In the genomic region with DNA sequence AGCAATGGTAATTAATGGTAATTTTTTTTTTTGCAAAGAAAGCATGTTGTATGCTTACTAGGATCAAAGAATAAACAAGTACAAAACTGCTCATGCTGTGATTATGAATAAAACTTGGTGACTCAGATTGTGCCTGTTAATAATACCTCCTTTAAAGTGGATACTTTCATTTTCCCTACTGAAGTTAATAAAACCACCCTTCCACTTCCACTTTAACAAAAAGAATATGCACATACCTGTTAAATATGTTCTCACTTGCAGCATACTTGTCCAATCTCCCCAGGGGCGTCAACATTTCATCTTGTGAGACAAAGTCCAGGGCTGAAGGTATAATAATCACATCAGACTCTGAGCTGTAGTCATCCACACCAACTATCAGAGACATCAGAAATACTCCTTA, we compare ENCODE assay signal across 10 cellular contexts. TPM values are rescaled to one million over a fixed set of nuclear protein-coding genes. Genes with fewer than 3 reads are reported as not detected.
A peak's percentile ranks its signal among the peaks of the same experiment; 100 is the strongest.
DNase-seq lines count a peak whose midpoint lies in the region; ATAC-seq and TF ChIP-seq lines count a peak whose summit lies in the region.
"Had no signal": no experiment of that assay in that cellular context is flagged by ENCODE, and none has a peak within 500 bp of the region (broad histone marks: within the 10 kb centered on the region; RNA-seq: fewer than 3 reads in every experiment).

No MANE protein-coding gene starts in this region.

- H3K27me3 Mint-ChIP-seq in activated T-cell treated with anti-CD3 and anti-CD28 coated beads, Interleukin-2, amount 50 U/mL, for 4 hours (ENCODE audit: low read depth), result no peaks in the 10 kb centered on the region

- H3K4me3 Mint-ChIP-seq in activated T-cell treated with anti-CD3 and anti-CD28 coated beads, Interleukin-2, amount 50 U/mL, for 4 hours, result peak overlapping the region; percentile 4

- H3K36me3 Mint-ChIP-seq in activated T-cell treated with anti-CD3 and anti-CD28 coated beads, Interleukin-2, amount 50 U/mL, for 4 hours (ENCODE audit: insufficient read depth), result peaks cover 44% of the 10 kb centered on the region

- intact Hi-C loops in stomach (cut with DNase I; ENCODE audit: low total_unique reads), result no loop called here

- H3K9me3 ChIP-seq in stomach, result peaks cover 0 to 6% (median 2%) of the 10 kb centered on the region in 4 donors
- H3K9me3 ChIP-seq: Peyer's patch had no signal

- H3K9me3 Mint-ChIP-seq in activated T-cell treated with anti-CD3 and anti-CD28 coated beads, Interleukin-2, amount 50 U/mL, for 4 hours, result peaks cover 13% of the 10 kb centered on the region

- H3K27me3 ChIP-seq in stomach, result no peaks in the 10 kb centered on the region
- H3K27me3 ChIP-seq: Peyer's patch had no signal

- H3K4me3 ChIP-seq in epithelial cell of esophagus (ENCODE audit: low read length) (no peak overlapping the region), stomach (no peak overlapping the region)
- H3K4me3 ChIP-seq: Peyer's patch had no signal

- peaks cover 4 to 32% (median 17%) of the 10 kb centered on the region in 4 donors for H3K36me3 ChIP-seq in stomach

- peak; percentile 27 to 35 for ATAC-seq in activated T-cell treated with anti-CD3 and anti-CD28 coated beads, Interleukin-2, amount 50 U/mL, for 4 hours
- peak; percentile 71 for ATAC-seq in HG03432 (IDR thresholded peaks at IDR 0.05; ENCODE audit: unreplicated experiment)

- WGBS in stomach, 5 donors, result 19 to 32% (median 28%) methylated on average over 1 of the region's 1 CpG

- TF ChIP-seq EP300 in stomach (IDR thresholded peaks at IDR 0.05), result no peak

- peaks cover 30% of the 10 kb centered on the region for H3K4me1 Mint-ChIP-seq in activated T-cell treated with anti-CD3 and anti-CD28 coated beads, Interleukin-2, amount 50 U/mL, for 4 hours (ENCODE audit: low read depth)

- no peak for DNase-seq in activated T-cell treated with anti-CD3 and anti-CD28 coated beads, Interleukin-2, amount 50 U/mL, for 4 hours
- no peak for DNase-seq in activated T-cell treated with anti-CD3 and anti-CD28 coated beads, Interleukin-2, amount 50 U/mL, for 1 hour
- DNase-seq in epithelial cell of esophagus (ENCODE audit: low read depth) (peak; percentile 92), stomach (no peak), inferior parietal cortex (ENCODE audit: extremely low spot score) (no peak), ureter (ENCODE audit: low spot score) (no peak), RKO (ENCODE audit: low spot score) (no peak)
- DNase-seq: stimulated activated naive CD4-positive, alpha-beta T cell had no signal

- TF ChIP-seq CTCF in epithelial cell of esophagus (IDR thresholded peaks at IDR 0.05; ENCODE audit: insufficient read depth, low read depth, low read length, missing control alignments) (no peak), stomach (IDR thresholded peaks at IDR 0.05) (no peak)

- peak overlapping the region in 3 of 5 donors; percentile 23 to 48 (median 35) for H3K27ac ChIP-seq in stomach

- TF ChIP-seq POLR2A in stomach (IDR thresholded peaks at IDR 0.05), result no peak

- H3K4me1 ChIP-seq in stomach, result peaks cover 5 to 40% (median 21%) of the 10 kb centered on the region in 4 donors

RNA-seq across cellular contexts. Expression of gene PPP4R1, which starts 19.6 kb away (rescaled TPM):
- total RNA-seq in activated T-cell treated with anti-CD3 and anti-CD28 coated beads, Interleukin-2, amount 50 U/mL, for 4 hours, result 10 to 100 TPM; 32.6 to 38.3 (median 36.8) TPM
- 100 to 1,000 TPM in 3 of 5 donors, 10 to 100 TPM in 2; 32.1 to 372 (median 133) TPM for total RNA-seq in stomach
- 10 to 100 TPM; 25.9 to 40.8 (median 28.9) TPM for polyA plus RNA-seq in stomach
- 156 TPM for total RNA-seq in ureter
